In genomic region chr9:88652876-88653275, GRCh38 we compare ENCODE assay signal across 16 cellular contexts.
DNase-seq lines count a peak whose midpoint lies in the region; ATAC-seq and TF ChIP-seq lines count a peak whose summit lies in the region.
"Had no signal": no experiment of that assay in that cellular context is flagged by ENCODE, and none has a peak within 500 bp of the region (broad histone marks: within the 10 kb centered on the region; RNA-seq: fewer than 3 reads in every experiment).

No MANE protein-coding gene starts in this region.

- dilution Hi-C loops in mammary epithelial cell (cut with HindIII; ENCODE audit: low sequenced_read_pairs): no loop called here

- TF ChIP-seq EP300 in transverse colon (IDR thresholded peaks at IDR 0.05; ENCODE audit: low read depth): no peak

- POLR2A ChIA-PET in naive thymus-derived CD4-positive, alpha-beta T cell (lab: Charles Lee): no interaction called here

- BruUV-seq in mammary epithelial cell (replicated peaks; lab: Mats Ljungman, UMichigan): TSS peak; percentile 29

- H3K4me3 Mint-ChIP-seq in mesothelial cell of epicardium: no peak overlapping the region
- H3K4me3 Mint-ChIP-seq in naive thymus-derived CD4-positive, alpha-beta T cell: no peak overlapping the region
- H3K4me3 Mint-ChIP-seq: activated CD8-positive, alpha-beta T cell treated with anti-CD3 and anti-CD28 coated beads for 36 hours; CD8-positive, alpha-beta T cell; natural killer cell treated with Interleukin-12 subunit alpha and Interleukin-12 subunit beta and Interleukin-15 and Interleukin-18, amount 100 ng/mL, for 72 hours had no signal

- in situ Hi-C loops in mammary epithelial cell (cut with MboI; ENCODE audit: low sequenced_read_pairs in 2 of 2) (no loop called here), transverse colon (cut with MboI; ENCODE audit: low pct_ligation_motif_present in 1 of 4, low pct_unique_long_range_greater_than_20kb in 1 of 4, low sequenced_read_pairs in 3 of 4) (no loop called here)

- peaks cover 11% of the 10 kb centered on the region for H3K9me3 Mint-ChIP-seq in mesothelial cell of epicardium
- H3K9me3 Mint-ChIP-seq in naive thymus-derived CD4-positive, alpha-beta T cell: peaks cover 0 to 2% (median 0%) of the 10 kb centered on the region in 11 donors
- H3K9me3 Mint-ChIP-seq: activated CD8-positive, alpha-beta T cell treated with anti-CD3 and anti-CD28 coated beads for 36 hours; natural killer cell treated with Interleukin-12 subunit alpha and Interleukin-12 subunit beta and Interleukin-15 and Interleukin-18, amount 100 ng/mL, for 72 hours had no signal

- peak overlapping the region; percentile 23 for H3K27ac ChIP-seq in mammary epithelial cell (ENCODE audit: insufficient read depth, low read depth, low read length)
- peak overlapping the region in 1 of 2 donors; percentile 59 for H3K27ac ChIP-seq in breast epithelium
- H3K27ac ChIP-seq in transverse colon: peak overlapping the region; percentile 28 to 59 (median 48)
- H3K27ac ChIP-seq in naive thymus-derived CD4-positive, alpha-beta T cell (ENCODE audit: low read depth, low read length): no peak overlapping the region
- H3K27ac ChIP-seq: 22Rv1 had no signal

- no peaks in the 10 kb centered on the region for H3K36me3 ChIP-seq in mammary epithelial cell (ENCODE audit: insufficient read depth, low read length)
- no peaks in the 10 kb centered on the region for H3K36me3 ChIP-seq in breast epithelium
- H3K36me3 ChIP-seq in transverse colon: no peaks in the 10 kb centered on the region
- no peaks in the 10 kb centered on the region for H3K36me3 ChIP-seq in naive thymus-derived CD4-positive, alpha-beta T cell (ENCODE audit: control insufficient read depth in 2 of 3, insufficient read depth in 3 of 3, low read length in 3 of 3)

- H3K27ac Mint-ChIP-seq in mesothelial cell of epicardium: peak overlapping the region; percentile 53
- no peak overlapping the region for H3K27ac Mint-ChIP-seq in naive thymus-derived CD4-positive, alpha-beta T cell
- H3K27ac Mint-ChIP-seq: activated CD8-positive, alpha-beta T cell treated with anti-CD3 and anti-CD28 coated beads for 36 hours; CD8-positive, alpha-beta T cell; natural killer cell treated with Interleukin-12 subunit alpha and Interleukin-12 subunit beta and Interleukin-15 and Interleukin-18, amount 100 ng/mL, for 72 hours had no signal

- H2AFZ ChIP-seq in mammary epithelial cell (ENCODE audit: low read depth, low read length): no peak overlapping the region

- intact Hi-C loops in mammary epithelial cell (cut with micrococcal nuclease) (no loop called here), breast epithelium (cut with DNase I; ENCODE audit: low total_unique reads) (no loop called here), transverse colon (cut with DNase I; ENCODE audit: low total_unique reads) (no loop called here)
- intact Hi-C loops in naive thymus-derived CD4-positive, alpha-beta T cell (cut with micrococcal nuclease): no loop called here

- H3K4me1 Mint-ChIP-seq in mesothelial cell of epicardium: peaks cover 26% of the 10 kb centered on the region
- no peaks in the 10 kb centered on the region for H3K4me1 Mint-ChIP-seq in naive thymus-derived CD4-positive, alpha-beta T cell

- CTCF ChIA-PET in mammary epithelial cell (lab: Charles Lee; ENCODE audit: low non-redundant PET): no interaction called here
- CTCF ChIA-PET in naive thymus-derived CD4-positive, alpha-beta T cell (lab: Charles Lee): interaction anchor here (0.7 kb wide), 1 partner anchor 125 kb away, joined by 3 read pairs; no protein-coding TSS in a partner anchor

- ATAC-seq in naive thymus-derived CD4-positive, alpha-beta T cell: no peak
- ATAC-seq: activated CD8-positive, alpha-beta T cell treated with anti-CD3 and anti-CD28 coated beads for 36 hours; CD8-positive, alpha-beta T cell had no signal

- H3K9ac ChIP-seq in mammary epithelial cell (ENCODE audit: insufficient read depth, low read length): no peak overlapping the region

- no peaks in the 10 kb centered on the region for H3K27me3 Mint-ChIP-seq in mesothelial cell of epicardium (ENCODE audit: low read depth)
- H3K27me3 Mint-ChIP-seq in naive thymus-derived CD4-positive, alpha-beta T cell: peaks cover 6 to 30% (median 12%) of the 10 kb centered on the region in 5 donors

- TF ChIP-seq POLR2A in breast epithelium (IDR thresholded peaks at IDR 0.05) (no peak), transverse colon (IDR thresholded peaks at IDR 0.05) (no peak)

- H3K4me3 ChIP-seq in mammary epithelial cell (replicated peaks in 1 of 3; ENCODE audit: insufficient read depth in 1 of 3, low read depth in 2 of 3, low read length in 3 of 3) (no peak overlapping the region), breast epithelium (no peak overlapping the region), choroid plexus epithelial cell (ENCODE audit: low read depth, low read length) (no peak overlapping the region), transverse colon (no peak overlapping the region)
- no peak overlapping the region for H3K4me3 ChIP-seq in naive thymus-derived CD4-positive, alpha-beta T cell (ENCODE audit: low read length)

- TF ChIP-seq CTCF in mammary epithelial cell (conservative IDR thresholded peaks at IDR 0.05 in 1 of 2, IDR thresholded peaks at IDR 0.05 in 1 of 2; ENCODE audit: extremely low read depth in 1 of 2, insufficient read depth in 1 of 2, low read depth in 1 of 2, low read length in 2 of 2): no peak
- TF ChIP-seq CTCF in breast epithelium (IDR thresholded peaks at IDR 0.05): no peak
- no peak for TF ChIP-seq CTCF in choroid plexus epithelial cell (conservative IDR thresholded peaks at IDR 0.05; ENCODE audit: low read depth, low read length)
- no peak for TF ChIP-seq CTCF in mesothelial cell of epicardium (IDR thresholded peaks at IDR 0.05; ENCODE audit: unreplicated experiment)
- TF ChIP-seq CTCF in transverse colon (IDR thresholded peaks at IDR 0.05): no peak

- H4K20me1 ChIP-seq in mammary epithelial cell (ENCODE audit: insufficient read depth, low read length): no peaks in the 10 kb centered on the region

- no peaks in the 10 kb centered on the region for H3K36me3 Mint-ChIP-seq in mesothelial cell of epicardium
- no peaks in the 10 kb centered on the region for H3K36me3 Mint-ChIP-seq in naive thymus-derived CD4-positive, alpha-beta T cell
- H3K36me3 Mint-ChIP-seq: CD8-positive, alpha-beta T cell; natural killer cell treated with Interleukin-12 subunit alpha and Interleukin-12 subunit beta and Interleukin-15 and Interleukin-18, amount 100 ng/mL, for 72 hours had no signal

- H3K79me2 ChIP-seq in mammary epithelial cell (ENCODE audit: insufficient read depth, low read length): no peaks in the 10 kb centered on the region

- H3K27me3 ChIP-seq in mammary epithelial cell (ENCODE audit: insufficient read depth, low read length) (no peaks in the 10 kb centered on the region), breast epithelium (no peaks in the 10 kb centered on the region), transverse colon (no peaks in the 10 kb centered on the region)
- no peaks in the 10 kb centered on the region for H3K27me3 ChIP-seq in naive thymus-derived CD4-positive, alpha-beta T cell (ENCODE audit: control insufficient read depth in 2 of 2, insufficient read depth in 2 of 2, low read length in 2 of 2)

- H3K9me3 ChIP-seq in mammary epithelial cell (replicated peaks; ENCODE audit: insufficient read depth, low read length): no peaks in the 10 kb centered on the region
- no peaks in the 10 kb centered on the region for H3K9me3 ChIP-seq in breast epithelium
- no peaks in the 10 kb centered on the region for H3K9me3 ChIP-seq in transverse colon
- no peaks in the 10 kb centered on the region for H3K9me3 ChIP-seq in naive thymus-derived CD4-positive, alpha-beta T cell (ENCODE audit: control insufficient read depth in 2 of 3, low read length in 3 of 3)

- peaks cover 18% of the 10 kb centered on the region for H3K4me1 ChIP-seq in mammary epithelial cell (ENCODE audit: insufficient read depth, low read length)
- peaks cover 0 to 6% of the 10 kb centered on the region in 2 donors for H3K4me1 ChIP-seq in breast epithelium
- peaks cover 0 to 11% (median 0%) of the 10 kb centered on the region in 4 donors for H3K4me1 ChIP-seq in transverse colon
- H3K4me1 ChIP-seq in naive thymus-derived CD4-positive, alpha-beta T cell (ENCODE audit: control insufficient read depth in 2 of 2, insufficient read depth in 2 of 2, low read length in 2 of 2): no peaks in the 10 kb centered on the region

- 42% methylated on average over 1 of the region's 1 CpG for WGBS in mammary epithelial cell (ENCODE audit: low coverage, missing lambda C conversion rate)
- WGBS in transverse colon (ENCODE audit: low coverage in 1 of 2), 2 donors: 63 to 77% methylated on average over 1 of the region's 1 CpG

- DNase-seq in mammary epithelial cell: no peak
- DNase-seq in breast epithelium (ENCODE audit: low spot score in 2 of 2): no peak
- peak; percentile 31 for DNase-seq in choroid plexus epithelial cell (ENCODE audit: low read depth)
- no peak for DNase-seq in mesothelial cell of epicardium (ENCODE audit: low spot score in 2 of 2, unreplicated experiment in 2 of 2)
- DNase-seq in transverse colon: no peak
- no peak for DNase-seq in DMS79 treated with DMSO at 0.1 percent for 48 hours (lab: John Stamatoyannopoulos, UW)
- no peak for DNase-seq in stimulated activated CD4-positive, alpha-beta T cell treated with anti-CD3 and anti-CD28 coated beads, Interleukin-4, amount 100 ng/mL, for 24 hours
- DNase-seq in naive thymus-derived CD4-positive, alpha-beta T cell: no peak
- DNase-seq: activated CD8-positive, alpha-beta T cell treated with anti-CD3 and anti-CD28 coated beads for 36 hours; CD8-positive, alpha-beta T cell; NCI-H2107; NCI-H69; stimulated activated CD8-positive, alpha-beta memory T cell treated with anti-CD3 and anti-CD28 coated beads, Interleukin-4, amount 100 ng/mL, for 48 hours; SW 1271 had no signal

- H3K4me2 ChIP-seq in mammary epithelial cell (ENCODE audit: insufficient read depth, low read depth, low read length): peak overlapping the region; percentile 13
